Comparison of ENCODE assay signal across 17 cellular contexts in the genomic region with DNA sequence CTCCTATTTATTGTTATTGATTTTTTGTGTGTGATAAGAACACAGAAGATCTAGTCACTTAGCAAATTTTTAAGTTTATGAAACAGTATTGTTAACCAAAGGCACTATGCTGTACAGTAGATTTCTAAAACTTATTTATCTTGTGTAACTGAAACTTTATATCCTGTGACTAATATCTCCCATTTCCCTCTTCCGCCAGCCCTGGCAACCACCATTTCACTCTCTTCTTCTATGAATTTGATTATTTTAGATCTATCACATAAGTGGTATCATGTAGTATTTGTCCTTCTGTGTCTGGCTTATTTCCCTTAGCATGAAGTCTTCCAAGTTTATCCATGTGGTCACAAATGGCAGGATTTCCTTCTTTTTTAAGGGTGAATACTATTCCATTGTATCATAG.
"Had no signal": no experiment of that assay in that cellular context is flagged by ENCODE, and none has a peak within 500 bp of the region (broad histone marks: within the 10 kb centered on the region; RNA-seq: fewer than 3 reads in every experiment).

No MANE protein-coding gene starts in this region.

- H3K27me3 Mint-ChIP-seq: naive B cell; stimulated activated memory B cell treated with anti-CD40 and anti-IgM and Interleukin-4, amounts not matched to agents 10 μg/mL and 1 μg/mL and 100 μg/mL, for 72 hours had no signal

- H3K4me1 Mint-ChIP-seq: endodermal cell; naive B cell; nephron; stimulated activated memory B cell treated with anti-CD40 and anti-IgM and Interleukin-4, amounts not matched to agents 10 μg/mL and 1 μg/mL and 100 μg/mL, for 72 hours had no signal

- H3K4me3 Mint-ChIP-seq: endodermal cell; naive B cell; nephron; stimulated activated memory B cell treated with anti-CD40 and anti-IgM and Interleukin-4, amounts not matched to agents 10 μg/mL and 1 μg/mL and 100 μg/mL, for 72 hours had no signal

- H3K9me3 Mint-ChIP-seq: endodermal cell had no signal

- DNase-seq: colonic mucosa; effector CD4-positive, alpha-beta T cell; endodermal cell; heart left ventricle; hippocampal formation; kidney glomerular epithelial cell; mesendoderm; naive B cell; posterior cingulate gyrus; spleen; stimulated activated CD4-positive, alpha-beta T cell treated with anti-CD3 and anti-CD28 coated beads, Interleukin-15, amount 100 ng/mL, for 24 hours; stimulated activated CD4-positive, alpha-beta T cell treated with anti-CD3 and anti-CD28 coated beads, Interleukin-1b, Interleukin-23, amount 100 ng/mL, for 48 hours; stimulated activated CD4-positive, alpha-beta T cell treated with anti-CD3 and anti-CD28 coated beads, Interleukin-4, amount 100 ng/mL, for 24 hours; trophoblast cell had no signal

- ATAC-seq: heart left ventricle; sciatic nerve; stimulated activated memory B cell treated with anti-CD40 and anti-IgM and Interleukin-4, amounts not matched to agents 10 μg/mL and 1 μg/mL and 100 μg/mL, for 72 hours had no signal

- H3K27ac Mint-ChIP-seq: endodermal cell; nephron; stimulated activated memory B cell treated with anti-CD40 and anti-IgM and Interleukin-4, amounts not matched to agents 10 μg/mL and 1 μg/mL and 100 μg/mL, for 72 hours had no signal
